ENCODE assay signal across 9 cellular contexts in genomic region chr6:87909849-87910248, GRCh38.
DNase-seq lines count a peak whose midpoint lies in the region; ATAC-seq and TF ChIP-seq lines count a peak whose summit lies in the region.
"Had no signal": no experiment of that assay in that cellular context is flagged by ENCODE, and none has a peak within 500 bp of the region (broad histone marks: within the 10 kb centered on the region; RNA-seq: fewer than 3 reads in every experiment).

No MANE protein-coding gene starts in this region.

- H3K4me1 Mint-ChIP-seq in activated CD8-positive, alpha-beta T cell treated with anti-CD3 and anti-CD28 coated beads for 36 hours (ENCODE audit: low read depth) = peaks cover 47% of the 10 kb centered on the region
- H3K4me1 Mint-ChIP-seq in activated CD8-positive, alpha-beta T cell treated with anti-CD3 and anti-CD28 coated beads, Interleukin-2, amount 10 ng/mL, durations not matched to agents 7 days and 5 days (ENCODE audit: low read depth) = peaks cover 41% of the 10 kb centered on the region

- no peak overlapping the region for H3K4me3 Mint-ChIP-seq in activated CD8-positive, alpha-beta T cell treated with anti-CD3 and anti-CD28 coated beads for 36 hours
- no peak overlapping the region for H3K4me3 Mint-ChIP-seq in activated CD8-positive, alpha-beta T cell treated with anti-CD3 and anti-CD28 coated beads, Interleukin-2, amount 10 ng/mL, durations not matched to agents 7 days and 5 days
- H3K4me3 Mint-ChIP-seq: activated CD4-positive, alpha-beta T cell treated with anti-CD3 and anti-CD28 coated beads, Interleukin-2, amount 10 ng/mL, durations not matched to agents 7 days and 5 days had no signal

- DNase-seq in activated CD8-positive, alpha-beta T cell treated with anti-CD3 and anti-CD28 coated beads for 36 hours = peak; percentile 73
- DNase-seq in activated CD8-positive, alpha-beta T cell treated with anti-CD3 and anti-CD28 coated beads, Interleukin-2, amount 10 ng/mL, durations not matched to agents 7 days and 5 days = no peak
- DNase-seq in MV-4-11 (lab: John Stamatoyannopoulos, UW) (peak; percentile 47), epithelial cell of proximal tubule (ENCODE audit: low read depth) (peak; percentile 93), NCI-H2227 treated with DMSO at 0.1 percent for 48 hours (lab: John Stamatoyannopoulos, UW) (no peak)
- peak; percentile 43 to 59 for DNase-seq in stimulated activated CD8-positive, alpha-beta memory T cell treated with anti-CD3 and anti-CD28 coated beads, Interleukin-15, amount 100 ng/mL, for 48 hours (ENCODE audit: low read depth in 2 of 2)
- no peak for DNase-seq in activated CD4-positive, alpha-beta T cell treated with anti-CD3 and anti-CD28 coated beads for 1 hour
- DNase-seq: activated CD4-positive, alpha-beta T cell treated with anti-CD3 and anti-CD28 coated beads, Interleukin-2, amount 10 ng/mL, durations not matched to agents 7 days and 5 days had no signal

- peak; percentile 66 for ATAC-seq in activated CD8-positive, alpha-beta T cell treated with anti-CD3 and anti-CD28 coated beads for 36 hours
- no peak for ATAC-seq in activated CD8-positive, alpha-beta T cell treated with anti-CD3 and anti-CD28 coated beads, Interleukin-2, amount 10 ng/mL, durations not matched to agents 7 days and 5 days
- ATAC-seq in HG03460 (IDR thresholded peaks at IDR 0.05; ENCODE audit: unreplicated experiment) = no peak

- POLR2A ChIA-PET in activated CD8-positive, alpha-beta T cell treated with anti-CD3 and anti-CD28 coated beads for 36 hours (lab: Charles Lee) = interaction anchor here (0.7 kb wide), 1 partner anchor 1053 kb away, joined by 3 read pairs; the partner anchor contains the start of gene RNGTT
- POLR2A ChIA-PET in activated CD8-positive, alpha-beta T cell treated with anti-CD3 and anti-CD28 coated beads, Interleukin-2, amount 10 ng/mL, durations not matched to agents 7 days and 5 days (lab: Charles Lee) = no interaction called here

- peaks cover 5% of the 10 kb centered on the region for H3K9me3 Mint-ChIP-seq in activated CD8-positive, alpha-beta T cell treated with anti-CD3 and anti-CD28 coated beads for 36 hours
- no peaks in the 10 kb centered on the region for H3K9me3 Mint-ChIP-seq in activated CD8-positive, alpha-beta T cell treated with anti-CD3 and anti-CD28 coated beads, Interleukin-2, amount 10 ng/mL, durations not matched to agents 7 days and 5 days (ENCODE audit: insufficient read depth)
- H3K9me3 Mint-ChIP-seq: activated CD4-positive, alpha-beta T cell treated with anti-CD3 and anti-CD28 coated beads, Interleukin-2, amount 10 ng/mL, durations not matched to agents 7 days and 5 days had no signal

- H3K36me3 Mint-ChIP-seq in activated CD8-positive, alpha-beta T cell treated with anti-CD3 and anti-CD28 coated beads for 36 hours (ENCODE audit: low read depth) = no peaks in the 10 kb centered on the region
- no peaks in the 10 kb centered on the region for H3K36me3 Mint-ChIP-seq in activated CD8-positive, alpha-beta T cell treated with anti-CD3 and anti-CD28 coated beads, Interleukin-2, amount 10 ng/mL, durations not matched to agents 7 days and 5 days (ENCODE audit: low read depth)

- no peak overlapping the region for H3K4me3 ChIP-seq in epithelial cell of proximal tubule (ENCODE audit: low read depth, low read length)

- TF ChIP-seq CTCF in activated CD8-positive, alpha-beta T cell treated with anti-CD3 and anti-CD28 coated beads for 36 hours (IDR thresholded peaks at IDR 0.05) = no peak
- TF ChIP-seq CTCF in epithelial cell of proximal tubule (conservative IDR thresholded peaks at IDR 0.05; ENCODE audit: low read depth, low read length) = no peak

- no peak overlapping the region for H3K27ac Mint-ChIP-seq in activated CD8-positive, alpha-beta T cell treated with anti-CD3 and anti-CD28 coated beads for 36 hours
- H3K27ac Mint-ChIP-seq in activated CD8-positive, alpha-beta T cell treated with anti-CD3 and anti-CD28 coated beads, Interleukin-2, amount 10 ng/mL, durations not matched to agents 7 days and 5 days = no peak overlapping the region
- H3K27ac Mint-ChIP-seq: activated CD4-positive, alpha-beta T cell treated with anti-CD3 and anti-CD28 coated beads, Interleukin-2, amount 10 ng/mL, durations not matched to agents 7 days and 5 days had no signal

- peaks cover 12% of the 10 kb centered on the region for H3K27me3 Mint-ChIP-seq in activated CD8-positive, alpha-beta T cell treated with anti-CD3 and anti-CD28 coated beads for 36 hours
- peaks cover 27% of the 10 kb centered on the region for H3K27me3 Mint-ChIP-seq in activated CD8-positive, alpha-beta T cell treated with anti-CD3 and anti-CD28 coated beads, Interleukin-2, amount 10 ng/mL, durations not matched to agents 7 days and 5 days (ENCODE audit: low read depth)

- intact Hi-C loops in activated CD8-positive, alpha-beta T cell treated with anti-CD3 and anti-CD28 coated beads for 36 hours (cut with micrococcal nuclease) = no loop called here

- CTCF ChIA-PET in activated CD8-positive, alpha-beta T cell treated with anti-CD3 and anti-CD28 coated beads for 36 hours (lab: Charles Lee) = no interaction called here
- CTCF ChIA-PET in activated CD8-positive, alpha-beta T cell treated with anti-CD3 and anti-CD28 coated beads, Interleukin-2, amount 10 ng/mL, durations not matched to agents 7 days and 5 days (lab: Charles Lee) = interaction anchor here (1.0 kb wide), 1 partner anchor 774 kb away, joined by 3 read pairs; no protein-coding TSS in a partner anchor

Comparison
In these comparisons a context has a peak if more than half of its experiments do, and no peak if none do; other contexts are left out.
1. DNase-seq: peak in activated CD8-positive, alpha-beta T cell treated with anti-CD3 and anti-CD28 coated beads for 36 hours (single experiment), MV-4-11 (single experiment), epithelial cell of proximal tubule (single experiment) and stimulated activated CD8-positive, alpha-beta memory T cell treated with anti-CD3 and anti-CD28 coated beads, Interleukin-15, amount 100 ng/mL, for 48 hours (2 of 2); none in activated CD8-positive, alpha-beta T cell treated with anti-CD3 and anti-CD28 coated beads, Interleukin-2, amount 10 ng/mL, durations not matched to agents 7 days and 5 days (single experiment), NCI-H2227 treated with DMSO at 0.1 percent for 48 hours (single experiment) and activated CD4-positive, alpha-beta T cell treated with anti-CD3 and anti-CD28 coated beads for 1 hour (single experiment).